In the genomic region with DNA sequence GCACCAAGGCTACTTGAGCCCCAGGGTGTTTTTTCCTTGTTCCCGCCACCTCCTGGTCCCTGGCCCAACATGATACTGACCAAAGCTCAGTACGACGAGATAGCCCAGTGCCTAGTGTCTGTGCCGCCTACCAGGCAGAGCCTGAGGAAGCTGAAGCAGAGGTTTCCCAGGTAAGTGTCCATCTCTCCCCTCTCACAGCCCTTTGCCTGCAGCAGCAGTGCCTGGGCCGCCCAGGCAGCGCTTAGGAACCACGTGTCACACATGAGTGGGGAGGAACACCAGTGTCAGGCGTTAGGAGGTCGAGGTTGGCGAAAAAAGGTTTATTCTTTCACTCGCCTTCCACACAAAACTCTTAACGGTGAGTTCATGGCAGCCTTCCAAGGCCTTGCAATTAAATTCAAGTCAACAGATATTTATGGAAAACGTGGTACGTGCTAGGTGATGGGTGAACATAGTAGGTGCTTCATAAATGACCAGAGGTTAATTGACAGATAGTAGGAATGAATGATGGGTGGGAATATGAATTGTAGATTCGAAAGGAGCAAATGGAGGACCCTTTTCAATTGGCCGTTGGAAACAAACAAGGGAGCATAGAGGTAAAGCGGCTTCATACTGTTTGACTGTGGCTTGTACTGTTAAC, we compare ENCODE assay signal across 8 cellular contexts. TPM values are rescaled to one million over a fixed set of nuclear protein-coding genes. Genes with fewer than 3 reads are reported as not detected.
DNase-seq lines count a peak whose midpoint lies in the region; ATAC-seq lines count a peak whose summit lies in the region.

No MANE protein-coding gene starts in this region.

- CTCF ChIA-PET in activated CD8-positive, alpha-beta T cell treated with anti-CD3 and anti-CD28 coated beads, Interleukin-2, amount 10 ng/mL, durations not matched to agents 7 days and 5 days (lab: Charles Lee): no interaction called here

- no peaks in the 10 kb centered on the region for H3K9me3 Mint-ChIP-seq in activated CD8-positive, alpha-beta T cell treated with anti-CD3 and anti-CD28 coated beads, Interleukin-2, amount 10 ng/mL, durations not matched to agents 7 days and 5 days (ENCODE audit: insufficient read depth)

- H3K4me3 Mint-ChIP-seq in activated CD8-positive, alpha-beta T cell treated with anti-CD3 and anti-CD28 coated beads, Interleukin-2, amount 10 ng/mL, durations not matched to agents 7 days and 5 days: peak overlapping the region; percentile 82

- DNase-seq in COLO668 (lab: John Stamatoyannopoulos, UW; ENCODE audit: unreplicated experiment): peak; percentile 56
- peak; percentile 34 for DNase-seq in activated CD8-positive, alpha-beta T cell treated with anti-CD3 and anti-CD28 coated beads, Interleukin-2, amount 10 ng/mL, durations not matched to agents 7 days and 5 days
- peak; percentile 53 for DNase-seq in globus pallidus (ENCODE audit: low spot score)
- peak; percentile 56 for DNase-seq in pons (ENCODE audit: low spot score)
- no peak for DNase-seq in mesenteric fat pad (ENCODE audit: low spot score)

- H3K4me1 Mint-ChIP-seq in activated CD8-positive, alpha-beta T cell treated with anti-CD3 and anti-CD28 coated beads, Interleukin-2, amount 10 ng/mL, durations not matched to agents 7 days and 5 days (ENCODE audit: low read depth): peaks cover 23% of the 10 kb centered on the region

- H3K36me3 Mint-ChIP-seq in activated CD8-positive, alpha-beta T cell treated with anti-CD3 and anti-CD28 coated beads, Interleukin-2, amount 10 ng/mL, durations not matched to agents 7 days and 5 days (ENCODE audit: low read depth): peaks cover 9% of the 10 kb centered on the region

- H3K27me3 Mint-ChIP-seq in activated CD8-positive, alpha-beta T cell treated with anti-CD3 and anti-CD28 coated beads, Interleukin-2, amount 10 ng/mL, durations not matched to agents 7 days and 5 days (ENCODE audit: low read depth): peaks cover 13% of the 10 kb centered on the region

- ATAC-seq in GM19438 (IDR thresholded peaks at IDR 0.05; ENCODE audit: low read depth, unreplicated experiment) (peak; percentile 28), HG03571 (IDR thresholded peaks at IDR 0.05; ENCODE audit: unreplicated experiment) (peak; percentile 22), HG03025 (IDR thresholded peaks at IDR 0.05; ENCODE audit: low FRiP score, unreplicated experiment) (no peak)
- no peak for ATAC-seq in activated CD8-positive, alpha-beta T cell treated with anti-CD3 and anti-CD28 coated beads, Interleukin-2, amount 10 ng/mL, durations not matched to agents 7 days and 5 days

- POLR2A ChIA-PET in activated CD8-positive, alpha-beta T cell treated with anti-CD3 and anti-CD28 coated beads, Interleukin-2, amount 10 ng/mL, durations not matched to agents 7 days and 5 days (lab: Charles Lee): interaction anchor here (0.7 to 1.1 kb wide), 3 partner anchors 11 to 1591 kb away, joined by 3 read pairs; no protein-coding TSS in a partner anchor

- H3K27ac Mint-ChIP-seq in activated CD8-positive, alpha-beta T cell treated with anti-CD3 and anti-CD28 coated beads, Interleukin-2, amount 10 ng/mL, durations not matched to agents 7 days and 5 days: peak overlapping the region; percentile 91

RNA-seq across cellular contexts. Expression of a gene that starts 0.5 kb away (rescaled TPM):
- total RNA-seq in activated CD8-positive, alpha-beta T cell treated with anti-CD3 and anti-CD28 coated beads, Interleukin-2, amount 10 ng/mL, durations not matched to agents 7 days and 5 days: 10 to 100 TPM; 11.7 to 15.0 TPM
- 6.0 TPM for total RNA-seq in mesenteric fat pad

Comparison
In these comparisons a context has a peak if more than half of its experiments do, and no peak if none do; other contexts are left out.
1. ATAC-seq: peak in GM19438 (single experiment) and HG03571 (single experiment); none in activated CD8-positive, alpha-beta T cell treated with anti-CD3 and anti-CD28 coated beads, Interleukin-2, amount 10 ng/mL, durations not matched to agents 7 days and 5 days (single experiment) and HG03025 (single experiment).